1 cellular context compared by ENCODE assay signal in genomic region chr11:3615998-3616397, GRCh38.
TF ChIP-seq lines count a peak whose summit lies in the region.

No MANE protein-coding gene starts in this region.

TF ChIP-seq in SK-N-SH treated with all-trans-retinoic acid at 6 μM for 48 hours, 23 proteins besides CTCF, POLR2A, EP300 and RAD21 (continued from another document):
- TF ChIP-seq, protein P1, sequence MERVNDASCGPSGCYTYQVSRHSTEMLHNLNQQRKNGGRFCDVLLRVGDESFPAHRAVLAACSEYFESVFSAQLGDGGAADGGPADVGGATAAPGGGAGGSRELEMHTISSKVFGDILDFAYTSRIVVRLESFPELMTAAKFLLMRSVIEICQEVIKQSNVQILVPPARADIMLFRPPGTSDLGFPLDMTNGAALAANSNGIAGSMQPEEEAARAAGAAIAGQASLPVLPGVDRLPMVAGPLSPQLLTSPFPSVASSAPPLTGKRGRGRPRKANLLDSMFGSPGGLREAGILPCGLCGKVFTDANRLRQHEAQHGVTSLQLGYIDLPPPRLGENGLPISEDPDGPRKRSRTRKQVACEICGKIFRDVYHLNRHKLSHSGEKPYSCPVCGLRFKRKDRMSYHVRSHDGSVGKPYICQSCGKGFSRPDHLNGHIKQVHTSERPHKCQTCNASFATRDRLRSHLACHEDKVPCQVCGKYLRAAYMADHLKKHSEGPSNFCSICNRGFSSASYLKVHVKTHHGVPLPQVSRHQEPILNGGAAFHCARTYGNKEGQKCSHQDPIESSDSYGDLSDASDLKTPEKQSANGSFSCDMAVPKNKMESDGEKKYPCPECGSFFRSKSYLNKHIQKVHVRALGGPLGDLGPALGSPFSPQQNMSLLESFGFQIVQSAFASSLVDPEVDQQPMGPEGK (CRISPR knock-in tag; IDR thresholded peaks at IDR 0.05; ENCODE audit: borderline replicate concordance) = no peak
- TF ChIP-seq TOX (CRISPR knock-in tag; IDR thresholded peaks at IDR 0.05; ENCODE audit: borderline replicate concordance) (no peak), ZNF8 (CRISPR knock-in tag; IDR thresholded peaks at IDR 0.05) (no peak)
TF ChIP-seq in SK-N-SH treated with all-trans-retinoic acid at 6 μM for 48 hours: peak in this region for 0.
